Comparison of ENCODE assay signal across 22 cellular contexts in genomic region chr16:11565665-11566064, GRCh38. TPM values are rescaled to one million over a fixed set of nuclear protein-coding genes. Genes with fewer than 3 reads are reported as not detected.
DNase-seq lines count a peak whose midpoint lies in the region; ATAC-seq and TF ChIP-seq lines count a peak whose summit lies in the region.
"Had no signal": no experiment of that assay in that cellular context is flagged by ENCODE, and none has a peak within 500 bp of the region (broad histone marks: within the 10 kb centered on the region; RNA-seq: fewer than 3 reads in every experiment).

No MANE protein-coding gene starts in this region.

- H3K56ac ChIP-seq in H9 (ENCODE audit: insufficient read length, low read depth, low read length) = no peak overlapping the region

- no peak overlapping the region for H2AFZ ChIP-seq in H9 (ENCODE audit: low read length)

- WGBS in H9 (ENCODE audit: extremely low coverage, insufficient read length, low lambda C conversion rate) = no CpG with 5 or more reads among the region's 11 CpGs

- H3K27ac ChIP-seq in H9 (ENCODE audit: insufficient read length, low read depth, low read length) = no peak overlapping the region
- peak overlapping the region; percentile 13 to 48 for H3K27ac ChIP-seq in breast epithelium
- H3K27ac ChIP-seq in substantia nigra (ENCODE audit: low read depth, low read length, poor library complexity, severe bottlenecking) = no peak overlapping the region
- H3K27ac ChIP-seq: 22Rv1, adrenal gland, BLaER1, esophagus muscularis mucosa, skin epidermis, suprapubic skin had no signal

- H3K27me3 Mint-ChIP-seq in T-helper 1 cell treated with Interleukin-12 subunit alpha and Interleukin-12 subunit beta and Interleukin-4 antibody, amounts not matched to agents 30 μg/mL and 1 μg/mL, for 36 hours (ENCODE audit: low read depth) = no peaks in the 10 kb centered on the region
- no peaks in the 10 kb centered on the region for H3K27me3 Mint-ChIP-seq in H9 (ENCODE audit: low read depth)
- no peaks in the 10 kb centered on the region for H3K27me3 Mint-ChIP-seq in neural crest cell (ENCODE audit: low read depth)
- H3K27me3 Mint-ChIP-seq in nephron progenitor cell (ENCODE audit: low read depth, poor library complexity) = no peaks in the 10 kb centered on the region

- no peak overlapping the region for H4K91ac ChIP-seq in H9 (ENCODE audit: insufficient read length, low read depth, low read length)

- no peak overlapping the region for H2BK15ac ChIP-seq in H9 (ENCODE audit: low read depth, low read length)

- H3K23me2 ChIP-seq in H9 (ENCODE audit: insufficient read length, low read depth, low read length, poor library complexity, severe bottlenecking) = no peaks in the 10 kb centered on the region

- H4K20me1 ChIP-seq in H9 (ENCODE audit: control insufficient read depth, insufficient read depth, insufficient read length) = no peaks in the 10 kb centered on the region

- no peak overlapping the region for H3K23ac ChIP-seq in H9 (ENCODE audit: insufficient read length, low read depth, low read length)

- H2AK5ac ChIP-seq in H9 (ENCODE audit: insufficient read length, low read length) = no peak overlapping the region

- ATAC-seq in HG03139 (IDR thresholded peaks at IDR 0.05; ENCODE audit: unreplicated experiment) = no peak
- ATAC-seq: pancreas had no signal

- no peak overlapping the region for H2BK5ac ChIP-seq in H9 (ENCODE audit: insufficient read length, low read length)

- H2BK20ac ChIP-seq in H9 (ENCODE audit: low read depth, low read length, poor library complexity, severe bottlenecking) = no peak overlapping the region

- no peak for TF ChIP-seq POLR2A in breast epithelium (IDR thresholded peaks at IDR 0.05)

- H2BK120ac ChIP-seq in H9 (ENCODE audit: low read depth, low read length, poor library complexity, severe bottlenecking) = no peak overlapping the region

- H3K79me1 ChIP-seq in H9 (ENCODE audit: insufficient read depth, low read depth, low read length, poor library complexity, severe bottlenecking) = no peaks in the 10 kb centered on the region

- H4K8ac ChIP-seq in H9 (replicated peaks; ENCODE audit: insufficient read length, low read depth, low read length) = no peak overlapping the region

- no peaks in the 10 kb centered on the region for H3K27me3 ChIP-seq in H9 (ENCODE audit: insufficient read depth, low read length)
- no peaks in the 10 kb centered on the region for H3K27me3 ChIP-seq in breast epithelium
- H3K27me3 ChIP-seq: adrenal gland, BLaER1, esophagus muscularis mucosa, pancreas, suprapubic skin had no signal

- H3K14ac ChIP-seq in H9 (ENCODE audit: insufficient read depth, low read length) = no peak overlapping the region

- H2BK12ac ChIP-seq in H9 (ENCODE audit: insufficient read length, low read depth, low read length) = no peak overlapping the region

- no peak overlapping the region for H4K5ac ChIP-seq in H9 (ENCODE audit: insufficient read length, low read depth, low read length)

- intact Hi-C loops in breast epithelium (cut with DNase I; ENCODE audit: low total_unique reads) = no loop called here

- no peaks in the 10 kb centered on the region for H3K9me3 Mint-ChIP-seq in T-helper 1 cell treated with Interleukin-12 subunit alpha and Interleukin-12 subunit beta and Interleukin-4 antibody, amounts not matched to agents 30 μg/mL and 1 μg/mL, for 36 hours
- no peaks in the 10 kb centered on the region for H3K9me3 Mint-ChIP-seq in H9
- no peaks in the 10 kb centered on the region for H3K9me3 Mint-ChIP-seq in neural crest cell
- H3K9me3 Mint-ChIP-seq in nephron progenitor cell = no peaks in the 10 kb centered on the region

- H3K36me3 Mint-ChIP-seq in T-helper 1 cell treated with Interleukin-12 subunit alpha and Interleukin-12 subunit beta and Interleukin-4 antibody, amounts not matched to agents 30 μg/mL and 1 μg/mL, for 36 hours (ENCODE audit: low read depth) = peaks cover 22% of the 10 kb centered on the region
- H3K36me3 Mint-ChIP-seq in H9 (ENCODE audit: insufficient read depth in 1 of 3, low read depth in 3 of 3) = peaks cover 0 to 44% (median 40%) of the 10 kb centered on the region in 3 experiments; a peak in 5 of 7 replicates
- no peaks in the 10 kb centered on the region for H3K36me3 Mint-ChIP-seq in neural crest cell (ENCODE audit: low read depth)
- no peaks in the 10 kb centered on the region for H3K36me3 Mint-ChIP-seq in nephron progenitor cell (ENCODE audit: low read depth)

- no peak overlapping the region for H3K4me3 ChIP-seq in breast epithelium
- H3K4me3 ChIP-seq: adrenal gland, BLaER1, esophagus muscularis mucosa, pancreas, skin epidermis, suprapubic skin had no signal

- no peak overlapping the region for H3K4ac ChIP-seq in H9 (ENCODE audit: low read depth, low read length)

- no peak for DNase-seq in T-helper 1 cell
- DNase-seq in H9 = no peak
- DNase-seq in breast epithelium (ENCODE audit: low spot score in 2 of 2) = no peak
- DNase-seq in neural crest cell (ENCODE audit: low read depth, low spot score) = no peak
- no peak for DNase-seq in substantia nigra (lab: John Stamatoyannopoulos, UW)
- no peak for DNase-seq in nephron progenitor cell
- DNase-seq: adrenal gland; DMS53; Karpas-422; midbrain; NCI-H1092 treated with DMSO at 0.1 percent for 48 hours; NCI-H526 treated with DMSO at 0.1 percent for 48 hours; pancreas; Right ventricle myocardium superior; stimulated activated CD4-positive, alpha-beta T cell treated with anti-CD3 and anti-CD28 coated beads, Interleukin-2, amount 100 ng/mL, for 48 hours had no signal

- H3K36me3 ChIP-seq in breast epithelium = no peaks in the 10 kb centered on the region
- H3K36me3 ChIP-seq: adrenal gland, BLaER1, pancreas, suprapubic skin had no signal

- H3K4me3 Mint-ChIP-seq in T-helper 1 cell treated with Interleukin-12 subunit alpha and Interleukin-12 subunit beta and Interleukin-4 antibody, amounts not matched to agents 30 μg/mL and 1 μg/mL, for 36 hours = no peak overlapping the region
- no peak overlapping the region for H3K4me3 Mint-ChIP-seq in H9
- H3K4me3 Mint-ChIP-seq in neural crest cell = no peak overlapping the region
- no peak overlapping the region for H3K4me3 Mint-ChIP-seq in nephron progenitor cell

- no peak overlapping the region for H3T11ph ChIP-seq in H9 (ENCODE audit: low read length)

- no peaks in the 10 kb centered on the region for H3K9me3 ChIP-seq in H9 (ENCODE audit: control insufficient read depth, low read depth, low read length)
- no peaks in the 10 kb centered on the region for H3K9me3 ChIP-seq in breast epithelium
- H3K9me3 ChIP-seq: adrenal gland, BLaER1, esophagus muscularis mucosa, pancreas, suprapubic skin had no signal

- peaks cover 43% of the 10 kb centered on the region for H3K4me1 Mint-ChIP-seq in T-helper 1 cell treated with Interleukin-12 subunit alpha and Interleukin-12 subunit beta and Interleukin-4 antibody, amounts not matched to agents 30 μg/mL and 1 μg/mL, for 36 hours (ENCODE audit: low read depth)
- peaks cover 47 to 53% of the 10 kb centered on the region in 2 experiments for H3K4me1 Mint-ChIP-seq in H9
- H3K4me1 Mint-ChIP-seq in neural crest cell = peaks cover 32% of the 10 kb centered on the region
- peaks cover 46% of the 10 kb centered on the region for H3K4me1 Mint-ChIP-seq in nephron progenitor cell

- no peaks in the 10 kb centered on the region for H3K79me2 ChIP-seq in H9 (ENCODE audit: insufficient read depth, low read length)

- H3K4me1 ChIP-seq in H9 (ENCODE audit: insufficient read depth, low read length) (peaks cover 5% of the 10 kb centered on the region; the same call in 1 of the 2 replicates), breast epithelium (peaks cover 4 to 9% of the 10 kb centered on the region in 2 donors)
- H3K4me1 ChIP-seq: pancreas had no signal

- H3K9ac ChIP-seq in H9 (ENCODE audit: extremely low read depth, insufficient read length, low read length) = no peak overlapping the region
- H3K9ac ChIP-seq: BLaER1 had no signal

- peak overlapping the region; percentile 49 for H3K27ac Mint-ChIP-seq in T-helper 1 cell treated with Interleukin-12 subunit alpha and Interleukin-12 subunit beta and Interleukin-4 antibody, amounts not matched to agents 30 μg/mL and 1 μg/mL, for 36 hours
- peak overlapping the region; percentile 0 to 92 (median 83); a peak in 5 of 7 replicates for H3K27ac Mint-ChIP-seq in H9
- peak overlapping the region; percentile 89 for H3K27ac Mint-ChIP-seq in neural crest cell (ENCODE audit: unreplicated experiment)
- no peak overlapping the region for H3K27ac Mint-ChIP-seq in nephron progenitor cell

- H3K4me2 ChIP-seq in H9 (ENCODE audit: insufficient read depth, insufficient read length, low read length) = no peak overlapping the region
- H3K4me2 ChIP-seq: BLaER1 had no signal

- TF ChIP-seq CTCF in H9 (conservative IDR thresholded peaks at IDR 0.05) (no peak), breast epithelium (IDR thresholded peaks at IDR 0.05) (no peak), neural crest cell (conservative IDR thresholded peaks at IDR 0.05) (no peak), nephron progenitor cell (IDR thresholded peaks at IDR 0.05) (no peak)

- H3K18ac ChIP-seq in H9 (ENCODE audit: insufficient read length, low read depth, low read length) = no peak overlapping the region

RNA-seq across cellular contexts. Expression of gene LITAF, which starts 21.1 kb away (rescaled TPM):
- total RNA-seq in H9 (2021) (249 and 265 TPM in 2 replicates), breast epithelium (100 to 1,000 TPM in 1 of 3 donors, 10 to 100 TPM in 2; 50.6 to 109 (median 59.0) TPM), neural crest cell (62.9 and 69.7 TPM in 2 replicates)

Comparison
In these comparisons a context has a peak if more than half of its experiments do, and no peak if none do; other contexts are left out.
1. H3K27ac ChIP-seq: peak in breast epithelium (2 of 2); none in H9 (single experiment) and substantia nigra (single experiment).